22 cellular contexts compared by ENCODE assay signal in genomic region chr2:207416936-207417718, GRCh38.
A peak's percentile ranks its signal among the peaks of the same experiment; 100 is the strongest.
DNase-seq lines count a peak whose midpoint lies in the region; ATAC-seq, FAIRE-seq and TF ChIP-seq lines count a peak whose summit lies in the region.
"Had no signal": no experiment of that assay in that cellular context is flagged by ENCODE, and none has a peak within 500 bp of the region (broad histone marks: within the 10 kb centered on the region; RNA-seq: fewer than 3 reads in every experiment).

No MANE protein-coding gene starts in this region.

- H3K27me3 Mint-ChIP-seq in astrocyte (ENCODE audit: low read depth, unreplicated experiment) = no peaks in the 10 kb centered on the region
- H3K27me3 Mint-ChIP-seq: CD4-positive, CD25-positive, alpha-beta regulatory T cell had no signal

- peak; percentile 55 for DNase-seq in GM23248
- DNase-seq in PC-3 = peak; percentile 39
- DNase-seq in astrocyte (ENCODE audit: low read depth) = peak; percentile 36
- DNase-seq in left kidney (ENCODE audit: low read depth, low spot score) = peak; percentile 65
- DNase-seq in GM10266 (ENCODE audit: extremely low spot score) = no peak
- no peak for DNase-seq in EL
- DNase-seq in COR-L47 (lab: John Stamatoyannopoulos, UW) = no peak
- DNase-seq: activated CD4-positive, alpha-beta T cell treated with anti-CD3 and anti-CD28 coated beads for 1 hour; CD4-positive, CD25-positive, alpha-beta regulatory T cell; DMS53; effector memory CD8-positive, alpha-beta T cell; heart left ventricle; NCI-H1417 treated with DMSO at 0.1 percent for 48 hours; NCI-H526; stimulated activated CD4-positive, alpha-beta T cell treated with anti-CD3 and anti-CD28 coated beads, Interleukin-4, amount 100 ng/mL, for 24 hours; upper lobe of left lung had no signal

- no peaks in the 10 kb centered on the region for H3K36me3 Mint-ChIP-seq in astrocyte (ENCODE audit: low read depth, unreplicated experiment)
- H3K36me3 Mint-ChIP-seq: activated naive CD4-positive, alpha-beta T cell treated with anti-CD3 and anti-CD28 coated beads, Interleukin-2, amount 50 U/mL, for 72 hours; CD4-positive, CD25-positive, alpha-beta regulatory T cell had no signal

- no peaks in the 10 kb centered on the region for H3K27me3 ChIP-seq in GM23248 (replicated peaks; ENCODE audit: insufficient read depth)
- H3K27me3 ChIP-seq in PC-3 (ENCODE audit: low read length) = no peaks in the 10 kb centered on the region
- H3K27me3 ChIP-seq in astrocyte (ENCODE audit: insufficient read depth, low read length) = peaks cover 6% of the 10 kb centered on the region
- H3K27me3 ChIP-seq: heart left ventricle, neutrophil, upper lobe of left lung had no signal

- H3K36me3 ChIP-seq in GM23248 (ENCODE audit: low read depth) (no peaks in the 10 kb centered on the region), PC-3 (ENCODE audit: low read depth, low read length) (no peaks in the 10 kb centered on the region), astrocyte (ENCODE audit: insufficient read depth, low read length) (no peaks in the 10 kb centered on the region)
- H3K36me3 ChIP-seq: HAP-1, heart left ventricle, neutrophil, upper lobe of left lung had no signal

- in situ Hi-C loops in GM23248 (cut with MboI) = no loop called here

- 65% methylated on average over 5 of the region's 5 CpGs for whole genome bisulfite sequencing in GM23248 (ENCODE audit: low coverage in 1 of 2, low lambda C conversion rate in 2 of 2, missing lambda C conversion rate in 2 of 2), 2 experiments

- peaks cover 10% of the 10 kb centered on the region; the same call in 1 of the 2 replicates for H3K4me1 ChIP-seq in GM23248 (ENCODE audit: insufficient read depth)
- H3K4me1 ChIP-seq in PC-3 (ENCODE audit: insufficient read depth, low read length) = peaks cover 10% of the 10 kb centered on the region; the same call in 1 of the 2 replicates
- H3K4me1 ChIP-seq in astrocyte (ENCODE audit: insufficient read depth, low read length) = no peaks in the 10 kb centered on the region
- H3K4me1 ChIP-seq: HAP-1, heart left ventricle, upper lobe of left lung had no signal

- intact Hi-C loops in PC-3 (cut with micrococcal nuclease) = no loop called here

- H3K4me1 Mint-ChIP-seq in astrocyte (ENCODE audit: low read depth, unreplicated experiment) = peaks cover 18% of the 10 kb centered on the region
- H3K4me1 Mint-ChIP-seq: CD4-positive, CD25-positive, alpha-beta regulatory T cell had no signal

- CTCF ChIA-PET in PC-3 (lab: Charles Lee) = no interaction called here

- ATAC-seq in PC-3 (0 out of 2 replicates have a peak, but pooled peaks have one; percentile 37), GM21360 (IDR thresholded peaks at IDR 0.05; ENCODE audit: unreplicated experiment) (no peak)
- ATAC-seq: activated naive CD4-positive, alpha-beta T cell treated with anti-CD3 and anti-CD28 coated beads, Interleukin-2, amount 50 U/mL, for 72 hours; effector memory CD8-positive, alpha-beta T cell; heart left ventricle had no signal

- no peak for FAIRE-seq in astrocyte (lab: Jason Lieb, UNC)
- FAIRE-seq: HTR-8/SVneo had no signal

- no peak overlapping the region for H3K4me3 ChIP-seq in GM23248
- no peak overlapping the region for H3K4me3 ChIP-seq in PC-3 (ENCODE audit: low read length)
- no peak overlapping the region for H3K4me3 ChIP-seq in astrocyte (ENCODE audit: insufficient read depth, low read depth, low read length)
- H3K4me3 ChIP-seq: HAP-1, heart left ventricle, upper lobe of left lung had no signal

- H2AFZ ChIP-seq in GM23248 (no peak overlapping the region), PC-3 (ENCODE audit: low read length) (no peak overlapping the region), astrocyte (ENCODE audit: low read depth, low read length) (no peak overlapping the region)

- peaks cover 6% of the 10 kb centered on the region; the same call in 1 of the 2 replicates for H3F3A ChIP-seq in GM23248 (ENCODE audit: insufficient read depth)
- H3F3A ChIP-seq in PC-3 (ENCODE audit: low read length, unreplicated experiment) = no peaks in the 10 kb centered on the region

- H3K9ac ChIP-seq in GM23248 (no peak overlapping the region), PC-3 (ENCODE audit: low read length) (no peak overlapping the region), astrocyte (ENCODE audit: low read length) (no peak overlapping the region)

- peaks cover 2% of the 10 kb centered on the region for H3K9me3 Mint-ChIP-seq in astrocyte (ENCODE audit: unreplicated experiment)
- H3K9me3 Mint-ChIP-seq: activated naive CD4-positive, alpha-beta T cell treated with anti-CD3 and anti-CD28 coated beads, Interleukin-2, amount 50 U/mL, for 72 hours; CD4-positive, CD25-positive, alpha-beta regulatory T cell; effector memory CD8-positive, alpha-beta T cell had no signal

- POLR2A ChIA-PET in PC-3 (lab: Charles Lee; ENCODE audit: unreplicated experiment) = no interaction called here

- no peak overlapping the region for H3K27ac Mint-ChIP-seq in astrocyte (ENCODE audit: unreplicated experiment)
- H3K27ac Mint-ChIP-seq: activated naive CD4-positive, alpha-beta T cell treated with anti-CD3 and anti-CD28 coated beads, Interleukin-2, amount 50 U/mL, for 72 hours; activated T-helper 1 cell treated with anti-CD3 and anti-CD28 coated beads, Interleukin-12 subunit alpha, Interleukin-12 subunit beta, Interleukin-2, Interleukin-4 antibody, amounts not matched to agents 30 ng/mL and 10 ng/mL and 1 ng/mL, durations not matched to agents 14 hours and 24 hours and 36 hours; effector memory CD8-positive, alpha-beta T cell had no signal

- no peaks in the 10 kb centered on the region for H3K9me3 ChIP-seq in GM23248 (ENCODE audit: low read depth)
- H3K9me3 ChIP-seq in PC-3 (ENCODE audit: low read length) = no peaks in the 10 kb centered on the region
- H3K9me3 ChIP-seq in astrocyte (ENCODE audit: insufficient read depth, low read depth, low read length) = no peaks in the 10 kb centered on the region
- H3K9me3 ChIP-seq: HAP-1, heart left ventricle, neutrophil, upper lobe of left lung had no signal

- H3K79me2 ChIP-seq in GM23248 (ENCODE audit: insufficient read depth) (no peaks in the 10 kb centered on the region), PC-3 (ENCODE audit: low read length) (no peaks in the 10 kb centered on the region), astrocyte (ENCODE audit: insufficient read depth, low read length) (no peaks in the 10 kb centered on the region)

- TF ChIP-seq CTCF in PC-3 (conservative IDR thresholded peaks at IDR 0.05; ENCODE audit: low read depth, low read length) (no peak), astrocyte (IDR thresholded peaks at IDR 0.05; ENCODE audit: insufficient read depth, low read depth, low read length) (no peak), GM10266 (IDR thresholded peaks at IDR 0.05; ENCODE audit: control insufficient read depth, insufficient read depth, low read depth, missing control alignments) (no peak)

- H3K27ac ChIP-seq in GM23248 (no peak overlapping the region), PC-3 (ENCODE audit: low read length) (no peak overlapping the region), astrocyte (ENCODE audit: low read depth, low read length) (no peak overlapping the region)
- H3K27ac ChIP-seq: heart left ventricle, neutrophil, upper lobe of left lung had no signal

- no peaks in the 10 kb centered on the region for H4K20me1 ChIP-seq in GM23248 (ENCODE audit: insufficient read depth)
- no peaks in the 10 kb centered on the region for H4K20me1 ChIP-seq in PC-3 (ENCODE audit: low read length)
- H4K20me1 ChIP-seq in astrocyte (ENCODE audit: insufficient read depth, low read length) = no peaks in the 10 kb centered on the region

- no peaks in the 10 kb centered on the region for H3K9me2 ChIP-seq in GM23248 (ENCODE audit: insufficient read depth)
- H3K9me2 ChIP-seq in PC-3 (replicated peaks; ENCODE audit: low read length) = no peaks in the 10 kb centered on the region

- H3K4me3 Mint-ChIP-seq in astrocyte (ENCODE audit: unreplicated experiment) = no peak overlapping the region
- H3K4me3 Mint-ChIP-seq: activated T-helper 1 cell treated with anti-CD3 and anti-CD28 coated beads, Interleukin-12 subunit alpha, Interleukin-12 subunit beta, Interleukin-2, Interleukin-4 antibody, amounts not matched to agents 30 ng/mL and 10 ng/mL and 1 ng/mL, durations not matched to agents 14 hours and 24 hours and 36 hours; CD4-positive, CD25-positive, alpha-beta regulatory T cell; effector memory CD8-positive, alpha-beta T cell had no signal

- BruUV-seq in PC-3 (replicated peaks; lab: Mats Ljungman, UMichigan) = no TSS peak

- no peak overlapping the region for H3K4me2 ChIP-seq in GM23248 (ENCODE audit: unreplicated experiment)
- H3K4me2 ChIP-seq in PC-3 (ENCODE audit: low read length) = no peak overlapping the region
- no peak overlapping the region for H3K4me2 ChIP-seq in astrocyte (ENCODE audit: low read length)

Comparison
In these comparisons a context has a peak if more than half of its experiments do, and no peak if none do; other contexts are left out.
1. DNase-seq: peak in GM23248 (single experiment), PC-3 (single experiment), astrocyte (single experiment) and left kidney (single experiment); none in GM10266 (single experiment), EL (single experiment) and COR-L47 (single experiment).